Comparison of ENCODE assay signal across 1 cellular context in the genomic region with DNA sequence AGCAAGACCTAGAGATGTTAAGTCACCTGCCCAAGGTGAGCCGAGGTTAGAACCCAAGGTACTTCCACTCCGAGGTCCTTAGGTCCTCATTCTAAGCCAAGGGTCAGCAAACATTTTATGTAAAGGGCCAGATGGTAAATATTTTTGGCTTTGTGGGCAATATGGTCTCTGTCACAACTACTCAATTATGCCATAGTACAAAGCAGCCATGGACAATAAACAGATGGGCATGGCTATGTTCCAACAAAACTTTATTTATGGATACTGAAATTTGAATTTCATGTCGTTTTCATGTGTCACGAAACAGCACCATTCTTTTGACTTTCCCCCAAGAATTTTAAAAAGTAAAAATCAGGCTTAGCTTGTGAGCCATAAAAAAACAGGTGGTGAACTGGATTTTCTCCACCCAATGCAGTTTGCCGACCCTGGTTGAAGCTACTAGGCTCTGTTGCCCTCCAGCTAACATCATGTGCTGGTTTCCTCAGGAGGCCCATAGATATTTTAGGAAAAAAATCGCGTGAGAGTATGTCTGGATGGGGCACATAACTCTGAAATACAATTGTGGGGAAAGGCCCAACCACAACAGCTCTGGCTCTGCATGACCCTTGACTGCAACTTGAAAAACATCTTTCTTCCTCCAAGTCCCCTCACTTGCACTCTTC.
TF ChIP-seq lines count a peak whose summit lies in the region.

No MANE protein-coding gene starts in this region.

TF ChIP-seq in GM12878, 131 proteins besides CTCF, POLR2A, EP300 and RAD21 (continued from another document):
- TF ChIP-seq, protein P1, sequence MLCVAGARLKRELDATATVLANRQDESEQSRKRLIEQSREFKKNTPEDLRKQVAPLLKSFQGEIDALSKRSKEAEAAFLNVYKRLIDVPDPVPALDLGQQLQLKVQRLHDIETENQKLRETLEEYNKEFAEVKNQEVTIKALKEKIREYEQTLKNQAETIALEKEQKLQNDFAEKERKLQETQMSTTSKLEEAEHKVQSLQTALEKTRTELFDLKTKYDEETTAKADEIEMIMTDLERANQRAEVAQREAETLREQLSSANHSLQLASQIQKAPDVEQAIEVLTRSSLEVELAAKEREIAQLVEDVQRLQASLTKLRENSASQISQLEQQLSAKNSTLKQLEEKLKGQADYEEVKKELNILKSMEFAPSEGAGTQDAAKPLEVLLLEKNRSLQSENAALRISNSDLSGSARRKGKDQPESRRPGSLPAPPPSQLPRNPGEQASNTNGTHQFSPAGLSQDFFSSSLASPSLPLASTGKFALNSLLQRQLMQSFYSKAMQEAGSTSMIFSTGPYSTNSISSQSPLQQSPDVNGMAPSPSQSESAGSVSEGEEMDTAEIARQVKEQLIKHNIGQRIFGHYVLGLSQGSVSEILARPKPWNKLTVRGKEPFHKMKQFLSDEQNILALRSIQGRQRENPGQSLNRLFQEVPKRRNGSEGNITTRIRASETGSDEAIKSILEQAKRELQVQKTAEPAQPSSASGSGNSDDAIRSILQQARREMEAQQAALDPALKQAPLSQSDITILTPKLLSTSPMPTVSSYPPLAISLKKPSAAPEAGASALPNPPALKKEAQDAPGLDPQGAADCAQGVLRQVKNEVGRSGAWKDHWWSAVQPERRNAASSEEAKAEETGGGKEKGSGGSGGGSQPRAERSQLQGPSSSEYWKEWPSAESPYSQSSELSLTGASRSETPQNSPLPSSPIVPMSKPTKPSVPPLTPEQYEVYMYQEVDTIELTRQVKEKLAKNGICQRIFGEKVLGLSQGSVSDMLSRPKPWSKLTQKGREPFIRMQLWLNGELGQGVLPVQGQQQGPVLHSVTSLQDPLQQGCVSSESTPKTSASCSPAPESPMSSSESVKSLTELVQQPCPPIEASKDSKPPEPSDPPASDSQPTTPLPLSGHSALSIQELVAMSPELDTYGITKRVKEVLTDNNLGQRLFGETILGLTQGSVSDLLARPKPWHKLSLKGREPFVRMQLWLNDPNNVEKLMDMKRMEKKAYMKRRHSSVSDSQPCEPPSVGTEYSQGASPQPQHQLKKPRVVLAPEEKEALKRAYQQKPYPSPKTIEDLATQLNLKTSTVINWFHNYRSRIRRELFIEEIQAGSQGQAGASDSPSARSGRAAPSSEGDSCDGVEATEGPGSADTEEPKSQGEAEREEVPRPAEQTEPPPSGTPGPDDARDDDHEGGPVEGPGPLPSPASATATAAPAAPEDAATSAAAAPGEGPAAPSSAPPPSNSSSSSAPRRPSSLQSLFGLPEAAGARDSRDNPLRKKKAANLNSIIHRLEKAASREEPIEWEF (IDR thresholded peaks at IDR 0.05; ENCODE audit: insufficient replicate concordance, low read depth, low read length), result peak; percentile 37
- TF ChIP-seq CBFB (IDR thresholded peaks at IDR 0.05; ENCODE audit: low read depth), result peak; percentile 80; the same call in 1 of the 2 replicates
- TF ChIP-seq KLF5 (IDR thresholded peaks at IDR 0.05; ENCODE audit: partially characterized antibody), result no peak
- peak; percentile 94 for TF ChIP-seq NR2F1 (conservative IDR thresholded peaks at IDR 0.05)
- TF ChIP-seq BHLHE40 (IDR thresholded peaks at IDR 0.05; ENCODE audit: borderline replicate concordance in 1 of 2, low read depth in 2 of 2, low read length in 1 of 2), result peak; percentile 47 to 68; a peak in 2 of 4 replicates
- TF ChIP-seq YBX1 (IDR thresholded peaks at IDR 0.05), result no peak
- no peak for TF ChIP-seq SUZ12 (IDR thresholded peaks at IDR 0.05; ENCODE audit: unreplicated experiment)
- TF ChIP-seq BACH1 (IDR thresholded peaks at IDR 0.05; ENCODE audit: borderline replicate concordance), result no peak
- TF ChIP-seq, protein P2, sequence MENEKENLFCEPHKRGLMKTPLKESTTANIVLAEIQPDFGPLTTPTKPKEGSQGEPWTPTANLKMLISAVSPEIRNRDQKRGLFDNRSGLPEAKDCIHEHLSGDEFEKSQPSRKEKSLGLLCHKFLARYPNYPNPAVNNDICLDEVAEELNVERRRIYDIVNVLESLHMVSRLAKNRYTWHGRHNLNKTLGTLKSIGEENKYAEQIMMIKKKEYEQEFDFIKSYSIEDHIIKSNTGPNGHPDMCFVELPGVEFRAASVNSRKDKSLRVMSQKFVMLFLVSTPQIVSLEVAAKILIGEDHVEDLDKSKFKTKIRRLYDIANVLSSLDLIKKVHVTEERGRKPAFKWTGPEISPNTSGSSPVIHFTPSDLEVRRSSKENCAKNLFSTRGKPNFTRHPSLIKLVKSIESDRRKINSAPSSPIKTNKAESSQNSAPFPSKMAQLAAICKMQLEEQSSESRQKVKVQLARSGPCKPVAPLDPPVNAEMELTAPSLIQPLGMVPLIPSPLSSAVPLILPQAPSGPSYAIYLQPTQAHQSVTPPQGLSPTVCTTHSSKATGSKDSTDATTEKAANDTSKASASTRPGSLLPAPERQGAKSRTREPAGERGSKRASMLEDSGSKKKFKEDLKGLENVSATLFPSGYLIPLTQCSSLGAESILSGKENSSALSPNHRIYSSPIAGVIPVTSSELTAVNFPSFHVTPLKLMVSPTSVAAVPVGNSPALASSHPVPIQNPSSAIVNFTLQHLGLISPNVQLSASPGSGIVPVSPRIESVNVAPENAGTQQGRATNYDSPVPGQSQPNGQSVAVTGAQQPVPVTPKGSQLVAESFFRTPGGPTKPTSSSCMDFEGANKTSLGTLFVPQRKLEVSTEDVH (IDR thresholded peaks at IDR 0.05; ENCODE audit: low read depth, partially characterized antibody), result no peak
- TF ChIP-seq BMI1 (IDR thresholded peaks at IDR 0.05; ENCODE audit: borderline replicate concordance), result 0 out of 2 replicates have a peak, but pooled peaks have one; percentile 20
- no peak for TF ChIP-seq POU2F2 (IDR thresholded peaks at IDR 0.05; ENCODE audit: borderline replicate concordance, low read depth, low read length)
- TF ChIP-seq RBBP5 (conservative IDR thresholded peaks at IDR 0.05), result no peak
- no peak for TF ChIP-seq GABPA (IDR thresholded peaks at IDR 0.05; ENCODE audit: low read depth)
- TF ChIP-seq, protein P3, sequence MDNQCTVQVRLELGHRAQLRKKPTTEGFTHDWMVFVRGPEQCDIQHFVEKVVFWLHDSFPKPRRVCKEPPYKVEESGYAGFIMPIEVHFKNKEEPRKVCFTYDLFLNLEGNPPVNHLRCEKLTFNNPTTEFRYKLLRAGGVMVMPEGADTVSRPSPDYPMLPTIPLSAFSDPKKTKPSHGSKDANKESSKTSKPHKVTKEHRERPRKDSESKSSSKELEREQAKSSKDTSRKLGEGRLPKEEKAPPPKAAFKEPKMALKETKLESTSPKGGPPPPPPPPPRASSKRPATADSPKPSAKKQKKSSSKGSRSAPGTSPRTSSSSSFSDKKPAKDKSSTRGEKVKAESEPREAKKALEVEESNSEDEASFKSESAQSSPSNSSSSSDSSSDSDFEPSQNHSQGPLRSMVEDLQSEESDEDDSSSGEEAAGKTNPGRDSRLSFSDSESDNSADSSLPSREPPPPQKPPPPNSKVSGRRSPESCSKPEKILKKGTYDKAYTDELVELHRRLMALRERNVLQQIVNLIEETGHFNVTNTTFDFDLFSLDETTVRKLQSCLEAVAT (IDR thresholded peaks at IDR 0.05), result no peak
- TF ChIP-seq NBN (IDR thresholded peaks at IDR 0.05), result peak; percentile 50; the same call in 1 of the 2 replicates
- TF ChIP-seq, protein P4, sequence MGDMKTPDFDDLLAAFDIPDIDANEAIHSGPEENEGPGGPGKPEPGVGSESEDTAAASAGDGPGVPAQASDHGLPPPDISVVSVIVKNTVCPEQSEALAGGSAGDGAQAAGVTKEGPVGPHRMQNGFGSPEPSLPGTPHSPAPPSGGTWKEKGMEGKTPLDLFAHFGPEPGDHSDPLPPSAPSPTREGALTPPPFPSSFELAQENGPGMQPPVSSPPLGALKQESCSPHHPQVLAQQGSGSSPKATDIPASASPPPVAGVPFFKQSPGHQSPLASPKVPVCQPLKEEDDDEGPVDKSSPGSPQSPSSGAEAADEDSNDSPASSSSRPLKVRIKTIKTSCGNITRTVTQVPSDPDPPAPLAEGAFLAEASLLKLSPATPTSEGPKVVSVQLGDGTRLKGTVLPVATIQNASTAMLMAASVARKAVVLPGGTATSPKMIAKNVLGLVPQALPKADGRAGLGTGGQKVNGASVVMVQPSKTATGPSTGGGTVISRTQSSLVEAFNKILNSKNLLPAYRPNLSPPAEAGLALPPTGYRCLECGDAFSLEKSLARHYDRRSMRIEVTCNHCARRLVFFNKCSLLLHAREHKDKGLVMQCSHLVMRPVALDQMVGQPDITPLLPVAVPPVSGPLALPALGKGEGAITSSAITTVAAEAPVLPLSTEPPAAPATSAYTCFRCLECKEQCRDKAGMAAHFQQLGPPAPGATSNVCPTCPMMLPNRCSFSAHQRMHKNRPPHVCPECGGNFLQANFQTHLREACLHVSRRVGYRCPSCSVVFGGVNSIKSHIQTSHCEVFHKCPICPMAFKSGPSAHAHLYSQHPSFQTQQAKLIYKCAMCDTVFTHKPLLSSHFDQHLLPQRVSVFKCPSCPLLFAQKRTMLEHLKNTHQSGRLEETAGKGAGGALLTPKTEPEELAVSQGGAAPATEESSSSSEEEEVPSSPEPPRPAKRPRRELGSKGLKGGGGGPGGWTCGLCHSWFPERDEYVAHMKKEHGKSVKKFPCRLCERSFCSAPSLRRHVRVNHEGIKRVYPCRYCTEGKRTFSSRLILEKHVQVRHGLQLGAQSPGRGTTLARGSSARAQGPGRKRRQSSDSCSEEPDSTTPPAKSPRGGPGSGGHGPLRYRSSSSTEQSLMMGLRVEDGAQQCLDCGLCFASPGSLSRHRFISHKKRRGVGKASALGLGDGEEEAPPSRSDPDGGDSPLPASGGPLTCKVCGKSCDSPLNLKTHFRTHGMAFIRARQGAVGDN (IDR thresholded peaks at IDR 0.05), result peak; percentile 90
- peak; percentile 72; the same call in 1 of the 2 replicates for TF ChIP-seq BCL11A (IDR thresholded peaks at IDR 0.05; ENCODE audit: low read depth, low read length)
- no peak for TF ChIP-seq FOXK2 (IDR thresholded peaks at IDR 0.05)
- TF ChIP-seq ZNF207 (IDR thresholded peaks at IDR 0.05; ENCODE audit: borderline replicate concordance), result no peak
- no peak for TF ChIP-seq HDAC2 (IDR thresholded peaks at IDR 0.05)
- 0 out of 2 replicates have a peak, but pooled peaks have one; percentile 33 for TF ChIP-seq STAT3 (IDR thresholded peaks at IDR 0.05; ENCODE audit: low read depth, low read length)
- TF ChIP-seq CHD2 (IDR thresholded peaks at IDR 0.05; ENCODE audit: borderline replicate concordance, low read depth, low read length), result peak; percentile 13; the same call in 1 of the 2 replicates
- no peak for TF ChIP-seq MXI1 (IDR thresholded peaks at IDR 0.05; ENCODE audit: low read depth, low read length)
- no peak for TF ChIP-seq ZNF274 (IDR thresholded peaks at IDR 0.05; ENCODE audit: insufficient read depth, insufficient read length)
- TF ChIP-seq, protein P5, sequence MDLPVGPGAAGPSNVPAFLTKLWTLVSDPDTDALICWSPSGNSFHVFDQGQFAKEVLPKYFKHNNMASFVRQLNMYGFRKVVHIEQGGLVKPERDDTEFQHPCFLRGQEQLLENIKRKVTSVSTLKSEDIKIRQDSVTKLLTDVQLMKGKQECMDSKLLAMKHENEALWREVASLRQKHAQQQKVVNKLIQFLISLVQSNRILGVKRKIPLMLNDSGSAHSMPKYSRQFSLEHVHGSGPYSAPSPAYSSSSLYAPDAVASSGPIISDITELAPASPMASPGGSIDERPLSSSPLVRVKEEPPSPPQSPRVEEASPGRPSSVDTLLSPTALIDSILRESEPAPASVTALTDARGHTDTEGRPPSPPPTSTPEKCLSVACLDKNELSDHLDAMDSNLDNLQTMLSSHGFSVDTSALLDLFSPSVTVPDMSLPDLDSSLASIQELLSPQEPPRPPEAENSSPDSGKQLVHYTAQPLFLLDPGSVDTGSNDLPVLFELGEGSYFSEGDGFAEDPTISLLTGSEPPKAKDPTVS (IDR thresholded peaks at IDR 0.05; ENCODE audit: low read depth, low read length), result no peak
- TF ChIP-seq CBX3 (IDR thresholded peaks at IDR 0.05; ENCODE audit: borderline replicate concordance, low read depth), result no peak
- TF ChIP-seq SRF (IDR thresholded peaks at IDR 0.05; ENCODE audit: low read depth in 2 of 2, low read length in 2 of 2), result no peak
- peak; percentile 96 for TF ChIP-seq MEF2A (IDR thresholded peaks at IDR 0.05; ENCODE audit: insufficient read depth, low read depth, low read length)
- peak; percentile 11; the same call in 1 of the 2 replicates for TF ChIP-seq NR2C1 (IDR thresholded peaks at IDR 0.05)
- TF ChIP-seq DPF2 (IDR thresholded peaks at IDR 0.05), result peak; percentile 65
- TF ChIP-seq, protein P6, sequence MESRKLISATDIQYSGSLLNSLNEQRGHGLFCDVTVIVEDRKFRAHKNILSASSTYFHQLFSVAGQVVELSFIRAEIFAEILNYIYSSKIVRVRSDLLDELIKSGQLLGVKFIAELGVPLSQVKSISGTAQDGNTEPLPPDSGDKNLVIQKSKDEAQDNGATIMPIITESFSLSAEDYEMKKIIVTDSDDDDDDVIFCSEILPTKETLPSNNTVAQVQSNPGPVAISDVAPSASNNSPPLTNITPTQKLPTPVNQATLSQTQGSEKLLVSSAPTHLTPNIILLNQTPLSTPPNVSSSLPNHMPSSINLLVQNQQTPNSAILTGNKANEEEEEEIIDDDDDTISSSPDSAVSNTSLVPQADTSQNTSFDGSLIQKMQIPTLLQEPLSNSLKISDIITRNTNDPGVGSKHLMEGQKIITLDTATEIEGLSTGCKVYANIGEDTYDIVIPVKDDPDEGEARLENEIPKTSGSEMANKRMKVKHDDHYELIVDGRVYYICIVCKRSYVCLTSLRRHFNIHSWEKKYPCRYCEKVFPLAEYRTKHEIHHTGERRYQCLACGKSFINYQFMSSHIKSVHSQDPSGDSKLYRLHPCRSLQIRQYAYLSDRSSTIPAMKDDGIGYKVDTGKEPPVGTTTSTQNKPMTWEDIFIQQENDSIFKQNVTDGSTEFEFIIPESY (IDR thresholded peaks at IDR 0.05), result no peak
- peak; percentile 75 to 77; a peak in 3 of 4 replicates for TF ChIP-seq IKZF2 (IDR thresholded peaks at IDR 0.05)
- peak; percentile 81 for TF ChIP-seq IKZF1 (conservative IDR thresholded peaks at IDR 0.05)
- peak; percentile 97 for TF ChIP-seq FOXM1 (IDR thresholded peaks at IDR 0.05; ENCODE audit: low read depth, low read length)
